ENCODE assay signal across 8 cellular contexts in the genomic region with DNA sequence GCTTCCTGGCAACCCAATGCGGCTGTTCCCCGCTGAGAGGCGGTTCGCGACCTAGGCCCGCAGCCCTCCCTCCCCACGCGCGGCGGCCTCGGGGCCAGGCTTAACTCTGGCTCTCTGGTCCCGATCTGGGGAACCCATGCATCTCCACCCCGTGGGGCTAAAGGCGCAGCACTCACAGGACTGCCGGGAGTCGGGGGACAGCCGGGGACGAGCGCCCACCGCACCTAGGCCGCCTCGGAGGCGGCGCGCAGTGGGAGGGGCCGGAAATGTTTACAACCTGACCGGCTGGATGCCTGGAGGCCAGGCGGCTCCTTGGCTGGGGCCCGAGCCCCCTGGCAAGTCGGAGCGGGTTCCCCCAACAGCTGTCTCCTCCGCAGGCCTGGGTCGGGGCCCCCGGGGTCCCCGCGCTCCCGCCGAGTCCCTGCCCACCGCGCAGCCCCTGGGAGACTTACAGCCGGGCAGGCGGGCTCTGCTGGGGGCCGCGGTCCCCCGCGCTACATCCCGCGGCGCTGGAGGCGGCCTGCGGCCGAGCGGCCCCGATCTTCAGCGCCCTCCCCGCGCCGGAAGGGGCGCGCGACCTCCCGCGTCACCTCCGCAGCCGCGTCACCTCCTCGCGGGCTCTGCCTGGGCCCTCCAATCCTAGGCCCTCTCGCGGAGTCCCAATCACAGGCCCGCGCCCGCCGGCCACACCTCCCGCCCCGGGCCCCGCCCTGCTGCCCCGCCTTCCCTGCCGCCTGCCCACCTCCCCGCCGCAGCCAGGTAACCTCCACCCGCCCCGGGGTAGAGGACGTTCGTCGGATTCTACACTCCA. TPM values are rescaled to one million over a fixed set of nuclear protein-coding genes. Genes with fewer than 3 reads are reported as not detected.
DNase-seq lines count a peak whose midpoint lies in the region; ATAC-seq and TF ChIP-seq lines count a peak whose summit lies in the region.

A gene with protein sequence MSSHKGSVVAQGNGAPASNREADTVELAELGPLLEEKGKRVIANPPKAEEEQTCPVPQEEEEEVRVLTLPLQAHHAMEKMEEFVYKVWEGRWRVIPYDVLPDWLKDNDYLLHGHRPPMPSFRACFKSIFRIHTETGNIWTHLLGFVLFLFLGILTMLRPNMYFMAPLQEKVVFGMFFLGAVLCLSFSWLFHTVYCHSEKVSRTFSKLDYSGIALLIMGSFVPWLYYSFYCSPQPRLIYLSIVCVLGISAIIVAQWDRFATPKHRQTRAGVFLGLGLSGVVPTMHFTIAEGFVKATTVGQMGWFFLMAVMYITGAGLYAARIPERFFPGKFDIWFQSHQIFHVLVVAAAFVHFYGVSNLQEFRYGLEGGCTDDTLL (minus strand): TSS at position 580 of the 811 bp plus-strand sequence. CDS start 7,242 bp downstream, outside the sequence.

- peak within 1 kb of the TSS; percentile 83 for H3K4me3 ChIP-seq in kidney epithelial cell (ENCODE audit: low read depth, low read length)

- DNase-seq in AML-193 (lab: John Stamatoyannopoulos, UW): peak; percentile 63 to 72
- DNase-seq in NCI-H345 treated with DMSO at 0.1 percent for 48 hours (lab: John Stamatoyannopoulos, UW; ENCODE audit: unreplicated experiment): peak; percentile 81
- DNase-seq in activated CD4-positive, alpha-beta T cell treated with anti-CD3 and anti-CD28 coated beads for 24 hours (ENCODE audit: low read depth in 2 of 2): peak; percentile 88 to 92
- DNase-seq in cerebellum (ENCODE audit: low spot score): peak; percentile 99
- DNase-seq in kidney epithelial cell (ENCODE audit: low read depth): peak; percentile 52
- peak; percentile 83 to 90 for DNase-seq in stimulated activated CD4-positive, alpha-beta T cell treated with anti-CD3 and anti-CD28 coated beads, Interleukin-15, amount 100 ng/mL, for 48 hours (ENCODE audit: low read depth in 2 of 2)

- H3K27me3 ChIP-seq in kidney epithelial cell (ENCODE audit: control insufficient read depth, insufficient read depth, low read length): no peaks in the 10 kb centered on the region

- H3K36me3 ChIP-seq in kidney epithelial cell (ENCODE audit: control insufficient read depth, insufficient read depth, low read length): no peaks in the 10 kb centered on the region

- TF ChIP-seq CTCF in kidney epithelial cell (IDR thresholded peaks at IDR 0.05; ENCODE audit: insufficient read depth, low read length, poor library complexity, severe bottlenecking): no peak

- ATAC-seq in GM19025 (IDR thresholded peaks at IDR 0.05; ENCODE audit: low read depth, unreplicated experiment) (peak; percentile 99), HG03280 (IDR thresholded peaks at IDR 0.05; ENCODE audit: unreplicated experiment) (peak; percentile 98)

RNA-seq across cellular contexts. Expression of the gene that starts here (rescaled TPM):
- total RNA-seq in cerebellum (38.7 TPM), kidney epithelial cell (76.6 and 77.8 TPM in 2 replicates)

Comparison
In these comparisons a context has a peak if more than half of its experiments do, and no peak if none do; other contexts are left out.
1. Peak in every context shown above with its lines: DNase-seq, ATAC-seq and H3K4me3 ChIP-seq.